11 cellular contexts compared by ENCODE assay signal in the genomic region with DNA sequence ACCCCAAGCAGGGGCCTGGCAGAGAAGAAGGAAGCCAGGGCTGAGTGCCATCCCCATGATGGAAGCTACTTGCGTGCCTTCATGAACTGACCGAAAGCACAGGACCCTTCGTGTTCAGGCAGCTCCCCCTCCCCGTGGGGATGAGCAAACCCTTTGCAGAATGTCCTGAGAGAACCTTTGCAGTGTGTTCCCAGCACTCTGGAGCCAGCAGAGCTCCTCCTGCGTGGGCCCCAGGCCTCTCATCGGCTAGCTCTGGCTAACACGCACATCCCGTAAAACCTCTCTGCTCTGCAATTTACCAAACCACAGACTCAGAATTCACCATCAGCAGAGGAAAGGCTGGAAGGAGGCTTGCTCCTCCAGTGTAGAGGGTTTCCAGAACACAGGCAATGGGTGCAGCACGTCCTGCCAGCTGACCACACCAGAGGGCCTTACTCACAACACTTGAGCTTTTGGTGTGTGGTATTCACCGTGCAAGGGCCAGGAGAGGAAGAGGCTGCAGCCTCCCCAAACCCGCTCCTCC. TPM values are rescaled to one million over a fixed set of nuclear protein-coding genes. Genes with fewer than 3 reads are reported as not detected.
A peak's percentile ranks its signal among the peaks of the same experiment; 100 is the strongest.
DNase-seq lines count a peak whose midpoint lies in the region; ATAC-seq and TF ChIP-seq lines count a peak whose summit lies in the region.
"Had no signal": no experiment of that assay in that cellular context is flagged by ENCODE, and none has a peak within 500 bp of the region (broad histone marks: within the 10 kb centered on the region; RNA-seq: fewer than 3 reads in every experiment).

No MANE protein-coding gene starts in this region.

- H3K9ac ChIP-seq in adipocyte (ENCODE audit: low read length) = peak overlapping the region; percentile 45

- H3K27ac ChIP-seq in heart right ventricle = peak overlapping the region; percentile 52 to 91 (median 84)
- H3K27ac ChIP-seq in psoas muscle = peak overlapping the region; percentile 88

- no peak for TF ChIP-seq CTCF in heart right ventricle (IDR thresholded peaks at IDR 0.05)
- no peak for TF ChIP-seq CTCF in psoas muscle (IDR thresholded peaks at IDR 0.05)

- peak; percentile 17 to 60 (median 33) for ATAC-seq in heart right ventricle
- peak in 3 of 4 donors; percentile 27 to 50 (median 32) for ATAC-seq in psoas muscle
- ATAC-seq in HG03342 (IDR thresholded peaks at IDR 0.05; ENCODE audit: unreplicated experiment) = no peak
- ATAC-seq: activated T-cell treated with anti-CD3 and anti-CD28 coated beads, Interleukin-2, amount 50 U/mL, for 4 hours had no signal

- WGBS in heart right ventricle, 2 donors = 29 to 38% methylated on average over 11 of the region's 11 CpGs
- WGBS in psoas muscle, 3 donors = 26 to 41% (median 28%) methylated on average over 11 of the region's 11 CpGs

- H3K4me3 ChIP-seq in adipocyte (ENCODE audit: low read length) (peak overlapping the region; percentile 37), heart right ventricle (peak overlapping the region in 3 of 10 donors; percentile 14 to 91 (median 73)), psoas muscle (peak overlapping the region; percentile 96)

- H3K27me3 ChIP-seq in adipocyte (replicated peaks; ENCODE audit: control insufficient read depth, insufficient read depth, low read length) (no peaks in the 10 kb centered on the region), heart right ventricle (peaks cover 0 to 24% (median 0%) of the 10 kb centered on the region in 7 donors), psoas muscle (ENCODE audit: insufficient read depth in 3 of 3, low read length in 2 of 3) (no peaks in the 10 kb centered on the region)

- intact Hi-C loops in heart right ventricle (cut with DNase I) = loop anchor here in 7 of 10 donors (5.0 to 10.0 kb wide), 6 partner anchors 40 to 257 kb away; no protein-coding TSS in a partner anchor
- intact Hi-C loops in psoas muscle (cut with DNase I) = loop anchor here (10.0 kb wide), 2 partner anchors 247 to 257 kb away; no protein-coding TSS in a partner anchor

- no peaks in the 10 kb centered on the region for H3K36me3 ChIP-seq in adipocyte (ENCODE audit: control insufficient read depth, insufficient read depth, low read length, severe bottlenecking)
- H3K36me3 ChIP-seq in heart right ventricle = no peaks in the 10 kb centered on the region
- H3K36me3 ChIP-seq in psoas muscle (ENCODE audit: insufficient read depth in 1 of 2, low read depth in 1 of 2) = no peaks in the 10 kb centered on the region

- H3K9me3 ChIP-seq in adipocyte (ENCODE audit: control insufficient read depth, low read length) (no peaks in the 10 kb centered on the region), heart right ventricle (no peaks in the 10 kb centered on the region), psoas muscle (no peaks in the 10 kb centered on the region)

- DNase-seq in Daoy (ENCODE audit: low read depth) = peak; percentile 15
- DNase-seq in adipocyte (ENCODE audit: low read depth) = no peak
- DNase-seq in heart right ventricle = peak; percentile 44 to 47
- peak; percentile 30 to 67 for DNase-seq in psoas muscle
- DNase-seq in hippocampal formation (lab: John Stamatoyannopoulos, UW) = no peak
- DNase-seq in cerebellar nuclear complex (lab: John Stamatoyannopoulos, UW) = no peak
- no peak for DNase-seq in DMS53 (lab: John Stamatoyannopoulos, UW)
- DNase-seq: activated T-cell treated with anti-CD3 and anti-CD28 coated beads, Interleukin-2, amount 50 U/mL, for 4 hours; CD4-positive, alpha-beta memory T cell; NCI-H1694 had no signal

- H3K4me1 ChIP-seq in adipocyte (ENCODE audit: control insufficient read depth, insufficient read depth, low read length) = peaks cover 63% of the 10 kb centered on the region
- peaks cover 30 to 82% (median 69%) of the 10 kb centered on the region in 9 donors for H3K4me1 ChIP-seq in heart right ventricle
- peaks cover 61% of the 10 kb centered on the region for H3K4me1 ChIP-seq in psoas muscle

RNA-seq across cellular contexts. Expression of a gene that starts 3.1 kb away (rescaled TPM):
- total RNA-seq in Daoy (2014; rRNA removed; shearing (Covaris generic)) = 3.4 and 4.1 TPM in 2 replicates
- total RNA-seq in heart right ventricle (10 to 100 TPM; 30.6 to 44.9 (median 36.0) TPM), psoas muscle (10 to 100 TPM; 10.6 to 57.7 (median 31.4) TPM)
- polyA plus RNA-seq in heart right ventricle (10 to 100 TPM in 1 of 2 donors, 1 to 10 TPM in 1; 6.9 to 14.2 TPM), psoas muscle (1 to 10 TPM; 3.0 to 5.9 (median 4.1) TPM)

Comparison
In these comparisons a context has a peak if more than half of its experiments do, and no peak if none do; other contexts are left out.
1. DNase-seq: peak in Daoy (single experiment), heart right ventricle (2 of 2) and psoas muscle (2 of 2); none in adipocyte (single experiment), hippocampal formation (0 of 2), cerebellar nuclear complex (0 of 2) and DMS53 (single experiment).